Comparison of ENCODE assay signal across 25 cellular contexts in the genomic region with DNA sequence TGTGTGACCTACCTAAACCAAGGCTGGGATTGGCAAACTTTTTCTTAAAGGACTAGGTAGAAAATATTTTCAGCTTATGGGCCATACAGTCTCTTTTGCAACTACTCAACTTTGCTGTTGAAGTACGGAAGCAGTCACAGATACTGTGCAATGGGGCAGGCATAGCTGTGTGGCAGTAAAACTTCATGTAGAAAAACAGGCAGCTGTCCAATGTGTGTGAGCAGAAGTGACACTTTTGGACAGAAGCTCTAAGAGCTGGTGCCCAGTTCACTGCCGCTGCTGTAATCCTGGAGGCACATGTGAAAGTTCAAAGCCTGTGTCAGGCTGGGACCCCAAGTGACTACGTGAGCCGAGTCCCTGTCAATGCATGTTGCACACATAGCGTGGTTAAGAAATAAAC. TPM values are rescaled to one million over a fixed set of nuclear protein-coding genes. Genes with fewer than 3 reads are reported as not detected.
"Had no signal": no experiment of that assay in that cellular context is flagged by ENCODE, and none has a peak within 500 bp of the region (broad histone marks: within the 10 kb centered on the region; RNA-seq: fewer than 3 reads in every experiment).

No MANE protein-coding gene starts in this region.

- DNase-seq: kidney glomerular epithelial cell; left colon; lower lobe of right lung; mammary epithelial cell; mesenchymal stem cell; naive thymus-derived CD8-positive, alpha-beta T cell; occipital lobe; psoas muscle; sigmoid colon; small intestine; spleen; stimulated activated CD4-positive, alpha-beta T cell treated with anti-CD3 and anti-CD28 coated beads, Interleukin-4, amount 100 ng/mL, for 24 hours; stimulated activated naive CD4-positive, alpha-beta T cell; tibial artery; upper lobe of right lung had no signal

- H2AFZ ChIP-seq: hepatocyte, neural progenitor cell, parathyroid adenoma had no signal

- H3K79me2 ChIP-seq: hepatocyte had no signal

- H3K4me2 ChIP-seq: hepatocyte, neural progenitor cell had no signal

- H3K27ac ChIP-seq: hepatocyte, lower lobe of right lung, neural progenitor cell, neutrophil, parathyroid adenoma, psoas muscle, sigmoid colon, spleen, suprapubic skin, thoracic aorta, tibial artery, upper lobe of right lung had no signal

- ATAC-seq: left colon; lower lobe of right lung; naive thymus-derived CD8-positive, alpha-beta T cell; stimulated activated effector memory CD8-positive, alpha-beta T cell treated with anti-CD3 and anti-CD28 coated beads, Interleukin-12 subunit alpha, Interleukin-12 subunit beta, amount 100 ng/mL, for 72 hours; upper lobe of right lung had no signal

- H3K27me3 ChIP-seq: hepatocyte, neural progenitor cell, neutrophil, sigmoid colon, spleen, suprapubic skin, tibial artery, upper lobe of right lung had no signal

- H3K36me3 ChIP-seq: lower lobe of right lung, neural progenitor cell, neutrophil, sigmoid colon, spleen, suprapubic skin, thoracic aorta, tibial artery, upper lobe of right lung had no signal

- FAIRE-seq: keratinocyte, small intestine, urothelium cell line had no signal

- H3K4me3 ChIP-seq: hepatocyte, lower lobe of right lung, neural progenitor cell, psoas muscle, sigmoid colon, spleen, suprapubic skin, thoracic aorta, tibial artery, upper lobe of right lung had no signal

- H3K9me3 ChIP-seq: lower lobe of right lung, neutrophil, psoas muscle, sigmoid colon, suprapubic skin, thoracic aorta, tibial artery, upper lobe of right lung had no signal

- H3K4me1 ChIP-seq: lower lobe of right lung, neural progenitor cell, psoas muscle, spleen, suprapubic skin, upper lobe of right lung had no signal

- H3K9ac ChIP-seq: neural progenitor cell, parathyroid adenoma had no signal

RNA-seq across cellular contexts. Expression of a gene that starts 46.7 kb away (rescaled TPM):
- total RNA-seq: naive thymus-derived CD8-positive, alpha-beta T cell; osteocyte had no signal
- polyA plus RNA-seq: keratinocyte had no signal
